In the genomic region with DNA sequence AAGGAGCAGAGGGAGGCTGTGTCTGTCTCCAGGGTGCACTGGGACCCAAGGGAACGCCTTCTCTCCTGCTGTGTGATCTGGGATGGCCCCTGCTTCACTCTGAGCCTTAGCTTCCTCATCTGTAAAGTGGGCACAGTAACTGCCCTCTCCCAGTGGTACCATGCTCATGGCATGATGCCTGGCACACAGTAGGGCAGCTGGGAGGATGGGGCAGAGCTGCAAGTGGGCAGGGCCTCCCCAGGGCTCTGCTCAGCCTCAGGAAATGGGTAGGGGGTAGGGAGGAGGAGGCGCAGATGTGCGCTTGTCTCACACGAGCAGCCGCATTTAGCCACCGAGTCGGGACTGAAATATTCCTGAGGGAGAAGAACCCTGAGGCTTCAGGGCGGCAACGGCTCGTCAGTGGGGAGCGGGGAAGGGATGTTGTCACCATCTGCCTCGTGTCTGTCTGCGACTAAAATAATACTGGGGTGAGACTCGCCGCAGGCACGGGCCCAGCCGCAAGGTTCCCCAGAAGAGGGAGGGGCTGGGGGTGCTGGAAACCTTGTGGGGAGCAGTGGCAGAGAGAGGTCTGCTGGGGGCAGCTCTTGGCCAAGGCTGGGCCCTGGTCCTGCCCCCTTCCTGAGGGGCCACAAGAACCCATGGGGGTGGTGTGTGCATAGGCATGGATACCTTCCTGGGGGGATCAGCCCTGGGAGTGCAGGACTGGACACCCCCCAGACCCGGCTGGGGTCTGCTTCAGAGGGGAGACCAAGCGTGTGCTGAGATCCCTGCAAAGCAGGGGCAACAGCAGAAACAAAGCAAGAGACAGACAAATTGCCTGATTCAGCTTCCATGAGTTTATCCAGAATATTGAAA, we compare ENCODE assay signal across 2 cellular contexts.
TF ChIP-seq lines count a peak whose summit lies in the region.

No MANE protein-coding gene starts in this region.

TF ChIP-seq in HepG2, 621 proteins besides CTCF, POLR2A, EP300 and RAD21 (continues in another document):
- TF ChIP-seq ZNF614 (CRISPR knock-in tag; IDR thresholded peaks at IDR 0.05; ENCODE audit: borderline replicate concordance) (no peak), SMC3 (IDR thresholded peaks at IDR 0.05; ENCODE audit: low read length) (no peak), ZNF773 (CRISPR knock-in tag; IDR thresholded peaks at IDR 0.05; ENCODE audit: borderline replicate concordance) (no peak), ZNF629 (CRISPR knock-in tag; conservative IDR thresholded peaks at IDR 0.05) (peak; percentile 82), ARNTL (CRISPR knock-in tag; IDR thresholded peaks at IDR 0.05) (no peak), NR2C2 (CRISPR knock-in tag; IDR thresholded peaks at IDR 0.05; ENCODE audit: borderline replicate concordance) (no peak), ZNF883 (CRISPR knock-in tag; IDR thresholded peaks at IDR 0.05; ENCODE audit: not compliant biosample characterization) (no peak), ZNF432 (CRISPR knock-in tag; IDR thresholded peaks at IDR 0.05; ENCODE audit: borderline replicate concordance) (no peak), FOXM1 (CRISPR knock-in tag; IDR thresholded peaks at IDR 0.05) (no peak), PRDM10 (CRISPR knock-in tag; IDR thresholded peaks at IDR 0.05; ENCODE audit: low read depth) (no peak), ZMYM3 (CRISPR knock-in tag; IDR thresholded peaks at IDR 0.05) (0 out of 2 replicates have a peak, but pooled peaks have one; percentile 17), ZNF790 (CRISPR knock-in tag; IDR thresholded peaks at IDR 0.05; ENCODE audit: borderline replicate concordance) (no peak)
- TF ChIP-seq, protein P1, sequence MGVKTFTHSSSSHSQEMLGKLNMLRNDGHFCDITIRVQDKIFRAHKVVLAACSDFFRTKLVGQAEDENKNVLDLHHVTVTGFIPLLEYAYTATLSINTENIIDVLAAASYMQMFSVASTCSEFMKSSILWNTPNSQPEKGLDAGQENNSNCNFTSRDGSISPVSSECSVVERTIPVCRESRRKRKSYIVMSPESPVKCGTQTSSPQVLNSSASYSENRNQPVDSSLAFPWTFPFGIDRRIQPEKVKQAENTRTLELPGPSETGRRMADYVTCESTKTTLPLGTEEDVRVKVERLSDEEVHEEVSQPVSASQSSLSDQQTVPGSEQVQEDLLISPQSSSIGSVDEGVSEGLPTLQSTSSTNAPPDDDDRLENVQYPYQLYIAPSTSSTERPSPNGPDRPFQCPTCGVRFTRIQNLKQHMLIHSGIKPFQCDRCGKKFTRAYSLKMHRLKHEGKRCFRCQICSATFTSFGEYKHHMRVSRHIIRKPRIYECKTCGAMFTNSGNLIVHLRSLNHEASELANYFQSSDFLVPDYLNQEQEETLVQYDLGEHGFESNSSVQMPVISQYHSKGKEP (CRISPR knock-in tag; IDR thresholded peaks at IDR 0.05), result no peak
- TF ChIP-seq, protein P2, sequence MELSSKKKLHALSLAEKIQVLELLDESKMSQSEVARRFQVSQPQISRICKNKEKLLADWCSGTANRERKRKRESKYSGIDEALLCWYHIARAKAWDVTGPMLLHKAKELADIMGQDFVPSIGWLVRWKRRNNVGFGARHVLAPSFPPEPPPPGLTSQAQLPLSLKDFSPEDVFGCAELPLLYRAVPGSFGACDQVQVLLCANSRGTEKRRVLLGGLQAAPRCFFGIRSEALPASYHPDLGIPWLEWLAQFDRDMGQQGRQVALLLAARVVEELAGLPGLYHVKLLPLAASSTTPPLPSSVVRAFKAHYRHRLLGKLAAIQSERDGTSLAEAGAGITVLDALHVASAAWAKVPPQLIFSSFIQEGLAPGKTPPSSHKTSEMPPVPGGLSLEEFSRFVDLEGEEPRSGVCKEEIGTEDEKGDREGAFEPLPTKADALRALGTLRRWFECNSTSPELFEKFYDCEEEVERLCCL (CRISPR knock-in tag; IDR thresholded peaks at IDR 0.05; ENCODE audit: borderline replicate concordance), result no peak

TF ChIP-seq in WTC11, 78 proteins besides CTCF, POLR2A, EP300 and RAD21:
- no peak for TF ChIP-seq NFE2L1 (CRISPR knock-in tag; IDR thresholded peaks at IDR 0.05)
- no peak for TF ChIP-seq ZMAT4 (CRISPR knock-in tag; IDR thresholded peaks at IDR 0.05)
- no peak for TF ChIP-seq AFF4 (CRISPR knock-in tag; IDR thresholded peaks at IDR 0.05; ENCODE audit: borderline replicate concordance)
- no peak for TF ChIP-seq CREM (CRISPR knock-in tag; IDR thresholded peaks at IDR 0.05)
- TF ChIP-seq SMAD4 (CRISPR knock-in tag; IDR thresholded peaks at IDR 0.05), result no peak
- no peak for TF ChIP-seq FOXP1 (CRISPR knock-in tag; IDR thresholded peaks at IDR 0.05; ENCODE audit: borderline replicate concordance)
- TF ChIP-seq, protein P3, sequence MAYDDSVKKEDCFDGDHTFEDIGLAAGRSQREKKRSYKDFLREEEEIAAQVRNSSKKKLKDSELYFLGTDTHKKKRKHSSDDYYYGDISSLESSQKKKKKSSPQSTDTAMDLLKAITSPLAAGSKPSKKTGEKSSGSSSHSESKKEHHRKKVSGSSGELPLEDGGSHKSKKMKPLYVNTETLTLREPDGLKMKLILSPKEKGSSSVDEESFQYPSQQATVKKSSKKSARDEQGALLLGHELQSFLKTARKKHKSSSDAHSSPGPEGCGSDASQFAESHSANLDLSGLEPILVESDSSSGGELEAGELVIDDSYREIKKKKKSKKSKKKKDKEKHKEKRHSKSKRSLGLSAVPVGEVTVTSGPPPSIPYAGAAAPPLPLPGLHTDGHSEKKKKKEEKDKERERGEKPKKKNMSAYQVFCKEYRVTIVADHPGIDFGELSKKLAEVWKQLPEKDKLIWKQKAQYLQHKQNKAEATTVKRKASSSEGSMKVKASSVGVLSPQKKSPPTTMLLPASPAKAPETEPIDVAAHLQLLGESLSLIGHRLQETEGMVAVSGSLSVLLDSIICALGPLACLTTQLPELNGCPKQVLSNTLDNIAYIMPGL (CRISPR knock-in tag; IDR thresholded peaks at IDR 0.05), result no peak
- TF ChIP-seq EMX1 (CRISPR knock-in tag; IDR thresholded peaks at IDR 0.05), result no peak
- no peak for TF ChIP-seq ELF4 (CRISPR knock-in tag; IDR thresholded peaks at IDR 0.05; ENCODE audit: low read depth)
- no peak for TF ChIP-seq HMGA2 (CRISPR knock-in tag; IDR thresholded peaks at IDR 0.05)
- no peak for TF ChIP-seq SP1 (CRISPR knock-in tag; conservative IDR thresholded peaks at IDR 0.05)
- no peak for TF ChIP-seq ZNF317 (CRISPR knock-in tag; IDR thresholded peaks at IDR 0.05; ENCODE audit: borderline replicate concordance, low read depth)
- TF ChIP-seq, protein P4, sequence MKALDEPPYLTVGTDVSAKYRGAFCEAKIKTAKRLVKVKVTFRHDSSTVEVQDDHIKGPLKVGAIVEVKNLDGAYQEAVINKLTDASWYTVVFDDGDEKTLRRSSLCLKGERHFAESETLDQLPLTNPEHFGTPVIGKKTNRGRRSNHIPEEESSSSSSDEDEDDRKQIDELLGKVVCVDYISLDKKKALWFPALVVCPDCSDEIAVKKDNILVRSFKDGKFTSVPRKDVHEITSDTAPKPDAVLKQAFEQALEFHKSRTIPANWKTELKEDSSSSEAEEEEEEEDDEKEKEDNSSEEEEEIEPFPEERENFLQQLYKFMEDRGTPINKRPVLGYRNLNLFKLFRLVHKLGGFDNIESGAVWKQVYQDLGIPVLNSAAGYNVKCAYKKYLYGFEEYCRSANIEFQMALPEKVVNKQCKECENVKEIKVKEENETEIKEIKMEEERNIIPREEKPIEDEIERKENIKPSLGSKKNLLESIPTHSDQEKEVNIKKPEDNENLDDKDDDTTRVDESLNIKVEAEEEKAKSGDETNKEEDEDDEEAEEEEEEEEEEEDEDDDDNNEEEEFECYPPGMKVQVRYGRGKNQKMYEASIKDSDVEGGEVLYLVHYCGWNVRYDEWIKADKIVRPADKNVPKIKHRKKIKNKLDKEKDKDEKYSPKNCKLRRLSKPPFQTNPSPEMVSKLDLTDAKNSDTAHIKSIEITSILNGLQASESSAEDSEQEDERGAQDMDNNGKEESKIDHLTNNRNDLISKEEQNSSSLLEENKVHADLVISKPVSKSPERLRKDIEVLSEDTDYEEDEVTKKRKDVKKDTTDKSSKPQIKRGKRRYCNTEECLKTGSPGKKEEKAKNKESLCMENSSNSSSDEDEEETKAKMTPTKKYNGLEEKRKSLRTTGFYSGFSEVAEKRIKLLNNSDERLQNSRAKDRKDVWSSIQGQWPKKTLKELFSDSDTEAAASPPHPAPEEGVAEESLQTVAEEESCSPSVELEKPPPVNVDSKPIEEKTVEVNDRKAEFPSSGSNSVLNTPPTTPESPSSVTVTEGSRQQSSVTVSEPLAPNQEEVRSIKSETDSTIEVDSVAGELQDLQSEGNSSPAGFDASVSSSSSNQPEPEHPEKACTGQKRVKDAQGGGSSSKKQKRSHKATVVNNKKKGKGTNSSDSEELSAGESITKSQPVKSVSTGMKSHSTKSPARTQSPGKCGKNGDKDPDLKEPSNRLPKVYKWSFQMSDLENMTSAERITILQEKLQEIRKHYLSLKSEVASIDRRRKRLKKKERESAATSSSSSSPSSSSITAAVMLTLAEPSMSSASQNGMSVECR (CRISPR knock-in tag; IDR thresholded peaks at IDR 0.05; ENCODE audit: borderline replicate concordance), result no peak
- TF ChIP-seq, protein P5, sequence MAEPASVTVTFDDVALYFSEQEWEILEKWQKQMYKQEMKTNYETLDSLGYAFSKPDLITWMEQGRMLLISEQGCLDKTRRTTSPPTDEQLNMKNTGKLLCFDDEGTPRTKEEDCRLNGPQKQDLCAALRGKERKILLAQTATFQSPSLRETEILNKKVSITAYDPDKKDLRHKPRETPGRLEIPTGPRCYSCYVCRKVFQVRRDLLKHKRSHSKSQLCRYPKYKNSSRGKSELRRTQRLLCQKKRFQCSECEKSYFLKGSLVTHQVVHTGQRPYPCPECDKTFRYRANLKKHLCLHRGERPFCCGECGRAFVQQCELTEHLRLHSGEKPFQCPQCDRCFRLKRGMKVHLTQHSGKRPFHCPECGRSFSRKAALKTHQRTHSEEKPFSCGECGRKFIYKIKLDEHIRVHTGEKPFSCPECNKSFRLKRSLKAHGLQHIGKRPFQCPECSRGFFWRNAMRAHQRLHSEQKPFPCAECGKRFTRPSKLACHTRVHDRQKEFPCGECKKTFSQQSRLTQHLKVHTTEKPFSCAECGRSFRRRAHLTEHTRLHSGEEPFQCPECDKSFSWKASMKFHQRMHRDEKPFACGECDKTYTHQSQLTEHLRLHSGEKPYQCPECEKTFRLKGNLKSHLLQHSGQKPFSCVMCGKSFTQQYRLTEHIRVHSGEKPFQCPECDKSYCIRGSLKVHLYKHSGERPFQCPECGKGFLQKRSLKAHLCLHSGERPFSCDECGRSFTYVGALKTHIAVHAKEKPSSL (CRISPR knock-in tag; conservative IDR thresholded peaks at IDR 0.05), result no peak
- TF ChIP-seq SMAD3 (CRISPR knock-in tag; IDR thresholded peaks at IDR 0.05; ENCODE audit: borderline replicate concordance), result no peak
